2 cellular contexts compared by ENCODE assay signal in the genomic region with DNA sequence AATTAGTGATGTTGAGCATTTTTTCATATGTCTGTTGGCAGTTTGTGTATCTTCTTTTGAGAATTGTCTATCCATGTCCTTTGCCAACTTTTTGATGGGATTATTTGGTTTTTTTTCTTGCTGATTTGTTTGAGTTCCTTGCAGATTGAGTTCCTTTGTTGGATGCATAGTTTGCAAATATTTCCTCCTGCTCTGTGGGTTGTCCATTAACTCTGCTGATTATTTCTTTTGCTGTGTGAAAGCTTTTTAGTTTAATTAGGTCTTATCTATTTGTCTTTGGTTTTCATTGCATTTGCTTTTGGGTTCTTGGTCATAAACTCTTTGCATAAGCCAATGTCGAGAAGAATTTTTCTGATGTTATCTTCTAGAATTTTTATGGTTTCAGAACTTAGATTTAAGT.
TF ChIP-seq lines count a peak whose summit lies in the region.

No MANE protein-coding gene starts in this region.

TF ChIP-seq in GM23338, 12 proteins besides CTCF, POLR2A, EP300 and RAD21 (continued from another document):
- TF ChIP-seq, protein P1, sequence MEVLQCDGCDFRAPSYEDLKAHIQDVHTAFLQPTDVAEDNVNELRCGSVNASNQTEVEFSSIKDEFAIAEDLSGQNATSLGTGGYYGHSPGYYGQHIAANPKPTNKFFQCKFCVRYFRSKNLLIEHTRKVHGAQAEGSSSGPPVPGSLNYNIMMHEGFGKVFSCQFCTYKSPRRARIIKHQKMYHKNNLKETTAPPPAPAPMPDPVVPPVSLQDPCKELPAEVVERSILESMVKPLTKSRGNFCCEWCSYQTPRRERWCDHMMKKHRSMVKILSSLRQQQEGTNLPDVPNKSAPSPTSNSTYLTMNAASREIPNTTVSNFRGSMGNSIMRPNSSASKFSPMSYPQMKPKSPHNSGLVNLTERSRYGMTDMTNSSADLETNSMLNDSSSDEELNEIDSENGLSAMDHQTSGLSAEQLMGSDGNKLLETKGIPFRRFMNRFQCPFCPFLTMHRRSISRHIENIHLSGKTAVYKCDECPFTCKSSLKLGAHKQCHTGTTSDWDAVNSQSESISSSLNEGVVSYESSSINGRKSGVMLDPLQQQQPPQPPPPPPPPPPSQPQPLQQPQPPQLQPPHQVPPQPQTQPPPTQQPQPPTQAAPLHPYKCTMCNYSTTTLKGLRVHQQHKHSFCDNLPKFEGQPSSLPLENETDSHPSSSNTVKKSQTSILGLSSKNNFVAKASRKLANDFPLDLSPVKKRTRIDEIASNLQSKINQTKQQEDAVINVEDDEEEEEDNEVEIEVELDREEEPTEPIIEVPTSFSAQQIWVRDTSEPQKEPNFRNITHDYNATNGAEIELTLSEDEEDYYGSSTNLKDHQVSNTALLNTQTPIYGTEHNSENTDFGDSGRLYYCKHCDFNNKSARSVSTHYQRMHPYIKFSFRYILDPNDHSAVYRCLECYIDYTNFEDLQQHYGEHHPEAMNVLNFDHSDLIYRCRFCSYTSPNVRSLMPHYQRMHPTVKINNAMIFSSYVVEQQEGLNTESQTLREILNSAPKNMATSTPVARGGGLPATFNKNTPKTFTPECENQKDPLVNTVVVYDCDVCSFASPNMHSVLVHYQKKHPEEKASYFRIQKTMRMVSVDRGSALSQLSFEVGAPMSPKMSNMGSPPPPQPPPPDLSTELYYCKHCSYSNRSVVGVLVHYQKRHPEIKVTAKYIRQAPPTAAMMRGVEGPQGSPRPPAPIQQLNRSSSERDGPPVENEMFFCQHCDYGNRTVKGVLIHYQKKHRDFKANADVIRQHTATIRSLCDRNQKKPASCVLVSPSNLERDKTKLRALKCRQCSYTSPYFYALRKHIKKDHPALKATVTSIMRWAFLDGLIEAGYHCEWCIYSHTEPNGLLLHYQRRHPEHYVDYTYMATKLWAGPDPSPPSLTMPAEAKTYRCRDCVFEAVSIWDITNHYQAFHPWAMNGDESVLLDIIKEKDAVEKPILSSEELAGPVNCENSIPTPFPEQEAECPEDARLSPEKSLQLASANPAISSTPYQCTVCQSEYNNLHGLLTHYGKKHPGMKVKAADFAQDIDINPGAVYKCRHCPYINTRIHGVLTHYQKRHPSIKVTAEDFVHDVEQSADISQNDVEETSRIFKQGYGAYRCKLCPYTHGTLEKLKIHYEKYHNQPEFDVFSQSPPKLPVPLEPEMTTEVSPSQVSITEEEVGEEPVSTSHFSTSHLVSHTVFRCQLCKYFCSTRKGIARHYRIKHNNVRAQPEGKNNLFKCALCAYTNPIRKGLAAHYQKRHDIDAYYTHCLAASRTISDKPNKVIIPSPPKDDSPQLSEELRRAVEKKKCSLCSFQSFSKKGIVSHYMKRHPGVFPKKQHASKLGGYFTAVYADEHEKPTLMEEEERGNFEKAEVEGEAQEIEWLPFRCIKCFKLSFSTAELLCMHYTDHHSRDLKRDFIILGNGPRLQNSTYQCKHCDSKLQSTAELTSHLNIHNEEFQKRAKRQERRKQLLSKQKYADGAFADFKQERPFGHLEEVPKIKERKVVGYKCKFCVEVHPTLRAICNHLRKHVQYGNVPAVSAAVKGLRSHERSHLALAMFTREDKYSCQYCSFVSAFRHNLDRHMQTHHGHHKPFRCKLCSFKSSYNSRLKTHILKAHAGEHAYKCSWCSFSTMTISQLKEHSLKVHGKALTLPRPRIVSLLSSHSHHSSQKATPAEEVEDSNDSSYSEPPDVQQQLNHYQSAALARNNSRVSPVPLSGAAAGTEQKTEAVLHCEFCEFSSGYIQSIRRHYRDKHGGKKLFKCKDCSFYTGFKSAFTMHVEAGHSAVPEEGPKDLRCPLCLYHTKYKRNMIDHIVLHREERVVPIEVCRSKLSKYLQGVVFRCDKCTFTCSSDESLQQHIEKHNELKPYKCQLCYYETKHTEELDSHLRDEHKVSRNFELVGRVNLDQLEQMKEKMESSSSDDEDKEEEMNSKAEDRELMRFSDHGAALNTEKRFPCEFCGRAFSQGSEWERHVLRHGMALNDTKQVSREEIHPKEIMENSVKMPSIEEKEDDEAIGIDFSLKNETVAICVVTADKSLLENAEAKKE (CRISPR knock-in tag; IDR thresholded peaks at IDR 0.05) = no peak
- TF ChIP-seq ZNF114 (CRISPR knock-in tag; IDR thresholded peaks at IDR 0.05) (no peak), CREB1 (CRISPR knock-in tag; IDR thresholded peaks at IDR 0.05; ENCODE audit: low read depth) (no peak), POLR2AphosphoS5 (IDR thresholded peaks at IDR 0.05; ENCODE audit: low read depth) (no peak), EZH2 (IDR thresholded peaks at IDR 0.05; ENCODE audit: low read depth, unreplicated experiment) (no peak), STAT1 (IDR thresholded peaks at IDR 0.05; ENCODE audit: unreplicated experiment) (no peak), ZNF331 (CRISPR knock-in tag; IDR thresholded peaks at IDR 0.05; ENCODE audit: low read depth) (no peak)
- TF ChIP-seq, protein P2, sequence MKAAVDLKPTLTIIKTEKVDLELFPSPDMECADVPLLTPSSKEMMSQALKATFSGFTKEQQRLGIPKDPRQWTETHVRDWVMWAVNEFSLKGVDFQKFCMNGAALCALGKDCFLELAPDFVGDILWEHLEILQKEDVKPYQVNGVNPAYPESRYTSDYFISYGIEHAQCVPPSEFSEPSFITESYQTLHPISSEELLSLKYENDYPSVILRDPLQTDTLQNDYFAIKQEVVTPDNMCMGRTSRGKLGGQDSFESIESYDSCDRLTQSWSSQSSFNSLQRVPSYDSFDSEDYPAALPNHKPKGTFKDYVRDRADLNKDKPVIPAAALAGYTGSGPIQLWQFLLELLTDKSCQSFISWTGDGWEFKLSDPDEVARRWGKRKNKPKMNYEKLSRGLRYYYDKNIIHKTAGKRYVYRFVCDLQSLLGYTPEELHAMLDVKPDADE (IDR thresholded peaks at IDR 0.05) = no peak

TF ChIP-seq in WTC11, 78 proteins besides CTCF, POLR2A, EP300 and RAD21 (continued from another document):
- TF ChIP-seq NFYB (CRISPR knock-in tag; conservative IDR thresholded peaks at IDR 0.05; ENCODE audit: low read depth) = no peak
- no peak for TF ChIP-seq EMX1 (CRISPR knock-in tag; IDR thresholded peaks at IDR 0.05)
- TF ChIP-seq, protein P3, sequence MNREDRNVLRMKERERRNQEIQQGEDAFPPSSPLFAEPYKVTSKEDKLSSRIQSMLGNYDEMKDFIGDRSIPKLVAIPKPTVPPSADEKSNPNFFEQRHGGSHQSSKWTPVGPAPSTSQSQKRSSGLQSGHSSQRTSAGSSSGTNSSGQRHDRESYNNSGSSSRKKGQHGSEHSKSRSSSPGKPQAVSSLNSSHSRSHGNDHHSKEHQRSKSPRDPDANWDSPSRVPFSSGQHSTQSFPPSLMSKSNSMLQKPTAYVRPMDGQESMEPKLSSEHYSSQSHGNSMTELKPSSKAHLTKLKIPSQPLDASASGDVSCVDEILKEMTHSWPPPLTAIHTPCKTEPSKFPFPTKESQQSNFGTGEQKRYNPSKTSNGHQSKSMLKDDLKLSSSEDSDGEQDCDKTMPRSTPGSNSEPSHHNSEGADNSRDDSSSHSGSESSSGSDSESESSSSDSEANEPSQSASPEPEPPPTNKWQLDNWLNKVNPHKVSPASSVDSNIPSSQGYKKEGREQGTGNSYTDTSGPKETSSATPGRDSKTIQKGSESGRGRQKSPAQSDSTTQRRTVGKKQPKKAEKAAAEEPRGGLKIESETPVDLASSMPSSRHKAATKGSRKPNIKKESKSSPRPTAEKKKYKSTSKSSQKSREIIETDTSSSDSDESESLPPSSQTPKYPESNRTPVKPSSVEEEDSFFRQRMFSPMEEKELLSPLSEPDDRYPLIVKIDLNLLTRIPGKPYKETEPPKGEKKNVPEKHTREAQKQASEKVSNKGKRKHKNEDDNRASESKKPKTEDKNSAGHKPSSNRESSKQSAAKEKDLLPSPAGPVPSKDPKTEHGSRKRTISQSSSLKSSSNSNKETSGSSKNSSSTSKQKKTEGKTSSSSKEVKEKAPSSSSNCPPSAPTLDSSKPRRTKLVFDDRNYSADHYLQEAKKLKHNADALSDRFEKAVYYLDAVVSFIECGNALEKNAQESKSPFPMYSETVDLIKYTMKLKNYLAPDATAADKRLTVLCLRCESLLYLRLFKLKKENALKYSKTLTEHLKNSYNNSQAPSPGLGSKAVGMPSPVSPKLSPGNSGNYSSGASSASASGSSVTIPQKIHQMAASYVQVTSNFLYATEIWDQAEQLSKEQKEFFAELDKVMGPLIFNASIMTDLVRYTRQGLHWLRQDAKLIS (CRISPR knock-in tag; IDR thresholded peaks at IDR 0.05; ENCODE audit: borderline replicate concordance) = no peak
- TF ChIP-seq GTF2I (CRISPR knock-in tag; conservative IDR thresholded peaks at IDR 0.05) = no peak
- TF ChIP-seq, protein P4, sequence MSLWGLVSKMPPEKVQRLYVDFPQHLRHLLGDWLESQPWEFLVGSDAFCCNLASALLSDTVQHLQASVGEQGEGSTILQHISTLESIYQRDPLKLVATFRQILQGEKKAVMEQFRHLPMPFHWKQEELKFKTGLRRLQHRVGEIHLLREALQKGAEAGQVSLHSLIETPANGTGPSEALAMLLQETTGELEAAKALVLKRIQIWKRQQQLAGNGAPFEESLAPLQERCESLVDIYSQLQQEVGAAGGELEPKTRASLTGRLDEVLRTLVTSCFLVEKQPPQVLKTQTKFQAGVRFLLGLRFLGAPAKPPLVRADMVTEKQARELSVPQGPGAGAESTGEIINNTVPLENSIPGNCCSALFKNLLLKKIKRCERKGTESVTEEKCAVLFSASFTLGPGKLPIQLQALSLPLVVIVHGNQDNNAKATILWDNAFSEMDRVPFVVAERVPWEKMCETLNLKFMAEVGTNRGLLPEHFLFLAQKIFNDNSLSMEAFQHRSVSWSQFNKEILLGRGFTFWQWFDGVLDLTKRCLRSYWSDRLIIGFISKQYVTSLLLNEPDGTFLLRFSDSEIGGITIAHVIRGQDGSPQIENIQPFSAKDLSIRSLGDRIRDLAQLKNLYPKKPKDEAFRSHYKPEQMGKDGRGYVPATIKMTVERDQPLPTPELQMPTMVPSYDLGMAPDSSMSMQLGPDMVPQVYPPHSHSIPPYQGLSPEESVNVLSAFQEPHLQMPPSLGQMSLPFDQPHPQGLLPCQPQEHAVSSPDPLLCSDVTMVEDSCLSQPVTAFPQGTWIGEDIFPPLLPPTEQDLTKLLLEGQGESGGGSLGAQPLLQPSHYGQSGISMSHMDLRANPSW (CRISPR knock-in tag; conservative IDR thresholded peaks at IDR 0.05; ENCODE audit: low read depth) = no peak
- no peak for TF ChIP-seq MXD4 (CRISPR knock-in tag; IDR thresholded peaks at IDR 0.05; ENCODE audit: borderline replicate concordance)
- TF ChIP-seq ZNF423 (CRISPR knock-in tag; IDR thresholded peaks at IDR 0.05) = no peak
- TF ChIP-seq TEAD4 (CRISPR knock-in tag; IDR thresholded peaks at IDR 0.05) = no peak
